In the genomic region with DNA sequence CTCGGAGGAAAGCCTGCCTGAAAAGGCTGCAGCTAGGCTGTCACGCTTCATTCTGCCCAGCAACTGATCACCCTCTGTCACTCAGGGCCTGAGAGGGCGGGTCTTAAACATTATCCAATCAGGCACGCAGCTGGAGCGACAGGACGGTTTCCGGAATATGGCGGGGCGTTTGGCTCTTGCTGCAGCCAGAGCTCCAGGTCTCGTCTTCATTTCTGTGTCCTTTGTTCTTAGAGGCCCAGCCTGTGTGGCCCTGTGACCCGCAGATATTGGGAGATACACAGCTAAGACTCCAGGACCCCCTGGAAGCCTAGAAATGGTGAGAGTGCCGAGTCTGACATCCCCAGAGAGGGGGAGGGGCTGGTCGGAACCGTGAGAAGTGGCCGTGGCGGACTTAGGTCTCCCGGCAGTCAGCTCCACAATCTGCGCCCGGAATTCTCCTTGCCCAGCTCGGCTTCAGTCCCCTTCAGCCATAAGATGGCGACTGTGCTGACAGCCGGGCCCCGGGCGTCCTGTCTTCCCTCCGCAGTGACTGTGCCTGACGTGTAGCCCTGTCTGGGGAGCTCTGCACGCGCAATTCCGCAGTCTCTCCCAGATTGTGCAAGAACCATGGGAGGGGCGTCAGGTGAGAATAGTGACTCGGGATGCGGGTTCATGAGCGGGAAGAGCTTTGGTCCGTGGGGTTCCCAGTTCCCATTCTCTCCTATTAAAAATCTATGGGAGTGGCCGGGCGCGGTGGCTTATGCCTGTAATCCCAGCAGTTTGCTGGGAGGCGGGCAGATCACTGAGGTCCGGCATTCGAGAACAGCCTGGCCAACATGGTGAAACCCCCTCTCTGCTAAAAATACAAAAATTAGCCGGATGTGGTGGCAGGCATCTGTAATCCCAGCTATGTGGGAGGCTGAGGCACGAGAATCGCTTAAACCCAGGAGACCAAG, we compare ENCODE assay signal across 8 cellular contexts. TPM values are rescaled to one million over a fixed set of nuclear protein-coding genes. Genes with fewer than 3 reads are reported as not detected.
DNase-seq lines count a peak whose midpoint lies in the region; ATAC-seq and TF ChIP-seq lines count a peak whose summit lies in the region.

A gene (plus strand): TSS at position 144 of the 935 bp plus-strand sequence. CDS start 170 bp downstream, at position 314.

- no peak for TF ChIP-seq CTCF in coronary artery (IDR thresholded peaks at IDR 0.05)

- peak; percentile 77 for TF ChIP-seq POLR2A in GM19193 (IDR thresholded peaks at IDR 0.05; ENCODE audit: extremely low read depth, insufficient read depth, insufficient read length)

- DNase-seq in Ammon's horn (ENCODE audit: low spot score): peak; percentile 98
- peak; percentile 75 for DNase-seq in NCI-H510A treated with DMSO at 0.1 percent for 48 hours (lab: John Stamatoyannopoulos, UW)
- DNase-seq in activated CD4-positive, alpha-beta T cell treated with anti-CD3 and anti-CD28 coated beads, Interleukin-2, amount 10 ng/mL, durations not matched to agents 24 days and 14 days: peak; percentile 97
- DNase-seq in coronary artery (ENCODE audit: low spot score): peak; percentile 94
- DNase-seq in left colon: peak; percentile 93 to 94
- DNase-seq in stimulated activated CD4-positive, alpha-beta T cell treated with anti-CD3 and anti-CD28 coated beads, Interleukin-1b, Interleukin-23, amount 100 ng/mL, for 4 hours (ENCODE audit: low read depth in 2 of 2): peak; percentile 73 to 83

- no peaks in the 10 kb centered on the region for H3K27me3 Mint-ChIP-seq in activated CD4-positive, alpha-beta T cell treated with anti-CD3 and anti-CD28 coated beads, Interleukin-2, amount 10 ng/mL, durations not matched to agents 24 days and 14 days

- peaks cover 3% of the 10 kb centered on the region for H3K4me1 Mint-ChIP-seq in activated CD4-positive, alpha-beta T cell treated with anti-CD3 and anti-CD28 coated beads, Interleukin-2, amount 10 ng/mL, durations not matched to agents 24 days and 14 days

- intact Hi-C loops in activated CD4-positive, alpha-beta T cell treated with anti-CD3 and anti-CD28 coated beads, Interleukin-2, amount 10 ng/mL, durations not matched to agents 24 days and 14 days (cut with micrococcal nuclease): loop anchor here (1.0 to 10.0 kb wide), 8 partner anchors 63 to 731 kb away; a partner anchor contains a TSS
- intact Hi-C loops in left colon (cut with DNase I, micrococcal nuclease): no loop called here

- peak within 1 kb of the TSS; percentile 82 to 98 for H3K27ac ChIP-seq in coronary artery

- H3K36me3 Mint-ChIP-seq in activated CD4-positive, alpha-beta T cell treated with anti-CD3 and anti-CD28 coated beads, Interleukin-2, amount 10 ng/mL, durations not matched to agents 24 days and 14 days (ENCODE audit: low read depth): peaks cover 28% of the 10 kb centered on the region

- H3K27ac Mint-ChIP-seq in activated CD4-positive, alpha-beta T cell treated with anti-CD3 and anti-CD28 coated beads, Interleukin-2, amount 10 ng/mL, durations not matched to agents 24 days and 14 days: peak within 1 kb of the TSS; percentile 96

- H3K9me3 Mint-ChIP-seq in activated CD4-positive, alpha-beta T cell treated with anti-CD3 and anti-CD28 coated beads, Interleukin-2, amount 10 ng/mL, durations not matched to agents 24 days and 14 days: peaks cover 14% of the 10 kb centered on the region

- ATAC-seq in HG03439 (IDR thresholded peaks at IDR 0.05; ENCODE audit: unreplicated experiment) (peak; percentile 100), left colon (peak; percentile 98)

- peak within 1 kb of the TSS; percentile 99 for H3K4me3 Mint-ChIP-seq in activated CD4-positive, alpha-beta T cell treated with anti-CD3 and anti-CD28 coated beads, Interleukin-2, amount 10 ng/mL, durations not matched to agents 24 days and 14 days

- H3K4me3 ChIP-seq in coronary artery: peak within 1 kb of the TSS; percentile 85

RNA-seq across cellular contexts. Expression of the gene that starts here (rescaled TPM):
- total RNA-seq in activated CD4-positive, alpha-beta T cell treated with anti-CD3 and anti-CD28 coated beads, Interleukin-2, amount 10 ng/mL, durations not matched to agents 24 days and 14 days: 3.0 and 3.3 TPM in 2 replicates
- total RNA-seq in left colon: 10 to 100 TPM in 1 of 2 donors, 1 to 10 TPM in 1; 9.0 to 11.4 TPM

Comparison
In these comparisons a context has a peak if more than half of its experiments do, and no peak if none do; other contexts are left out.
1. Peak in every context shown above with its lines: DNase-seq, ATAC-seq, H3K4me3 ChIP-seq and H3K27ac ChIP-seq.